Comparison of ENCODE assay signal across 1 cellular context in genomic region chr10:102132563-102133372, GRCh38.
TF ChIP-seq lines count a peak whose summit lies in the region.

Gene PPRC1, plus strand, starts transcription at chr10:102133040. Its CDS starts 29 bp downstream, at chr10:102133069.

TF ChIP-seq in H1, 55 proteins besides CTCF, POLR2A, EP300 and RAD21 (continued from another document):
- TF ChIP-seq E2F6 (IDR thresholded peaks at IDR 0.05) (peak; percentile 23; the same call in 1 of the 2 replicates), SP2 (IDR thresholded peaks at IDR 0.05; ENCODE audit: low read length) (no peak), SIN3A (conservative IDR thresholded peaks at IDR 0.05 in 1 of 2, IDR thresholded peaks at IDR 0.05 in 1 of 2; ENCODE audit: low read depth in 1 of 2, low read length in 2 of 2) (peak; percentile 45 to 92; a peak in 2 of 4 replicates), SRF (IDR thresholded peaks at IDR 0.05; ENCODE audit: low read depth, low read length) (no peak), SUZ12 (IDR thresholded peaks at IDR 0.05; ENCODE audit: low read length) (no peak), YY1 (IDR thresholded peaks at IDR 0.05; ENCODE audit: low read depth, low read length) (peak; percentile 98), SIX5 (IDR thresholded peaks at IDR 0.05; ENCODE audit: low read depth, low read length) (peak; percentile 99), KDM5A (IDR thresholded peaks at IDR 0.05; ENCODE audit: low read length) (no peak), BRCA1 (IDR thresholded peaks at IDR 0.05; ENCODE audit: low read depth, low read length) (no peak), RBBP5 (IDR thresholded peaks at IDR 0.05; ENCODE audit: borderline replicate concordance, low read depth, low read length) (peak; percentile 58; the same call in 1 of the 2 replicates), CREB1 (IDR thresholded peaks at IDR 0.05) (peak; percentile 48; the same call in 1 of the 2 replicates), PHF8 (conservative IDR thresholded peaks at IDR 0.05; ENCODE audit: low read depth, low read length) (peak; percentile 98), NANOG (IDR thresholded peaks at IDR 0.05; ENCODE audit: insufficient read depth, low read depth, low read length, poor library complexity, severe bottlenecking) (peak; percentile 38), GABPA (IDR thresholded peaks at IDR 0.05; ENCODE audit: borderline replicate concordance, insufficient read depth, low read length) (no peak), CEBPB (IDR thresholded peaks at IDR 0.05; ENCODE audit: low read depth, low read length) (no peak), EGR1 (IDR thresholded peaks at IDR 0.05; ENCODE audit: borderline replicate concordance, low read depth, low read length) (no peak), ATF3 (IDR thresholded peaks at IDR 0.05; ENCODE audit: insufficient read depth, low read depth, low read length) (peak; percentile 13; the same call in 1 of the 2 replicates), ATF2 (IDR thresholded peaks at IDR 0.05; ENCODE audit: low read length) (no peak; the same call in 1 of the 2 replicates), CHD1 (IDR thresholded peaks at IDR 0.05; ENCODE audit: low read depth, low read length) (no peak), FOSL1 (IDR thresholded peaks at IDR 0.05; ENCODE audit: insufficient read depth, low read depth, low read length) (no peak), MAFK (IDR thresholded peaks at IDR 0.05; ENCODE audit: low read depth, low read length) (no peak), POLR2AphosphoS5 (IDR thresholded peaks at IDR 0.05; ENCODE audit: low read depth, low read length) (peak; percentile 86), TCF12 (IDR thresholded peaks at IDR 0.05; ENCODE audit: low read depth, low read length) (no peak), SAP30 (IDR thresholded peaks at IDR 0.05; ENCODE audit: insufficient read depth, insufficient replicate concordance, low read length) (peak; percentile 1), POU5F1 (IDR thresholded peaks at IDR 0.05; ENCODE audit: low read depth, low read length) (no peak), MAX (IDR thresholded peaks at IDR 0.05) (peak; percentile 53; the same call in 1 of the 2 replicates), HDAC6 (IDR thresholded peaks at IDR 0.05; ENCODE audit: low read depth, low read length) (no peak), RNF2 (IDR thresholded peaks at IDR 0.05; ENCODE audit: borderline replicate concordance, low read depth, low read length, missing control alignments, poor library complexity, severe bottlenecking) (no peak), RXRA (IDR thresholded peaks at IDR 0.05; ENCODE audit: insufficient read depth, low read depth, low read length) (no peak), TAF1 (IDR thresholded peaks at IDR 0.05; ENCODE audit: low read depth, low read length) (peak; percentile 96), JUND (IDR thresholded peaks at IDR 0.05; ENCODE audit: low read length) (no peak), SP4 (IDR thresholded peaks at IDR 0.05; ENCODE audit: low read length) (peak; percentile 60; the same call in 1 of the 2 replicates), KDM4A (IDR thresholded peaks at IDR 0.05; ENCODE audit: low read depth, low read length, severe bottlenecking) (peak; percentile 60), GTF2F1 (IDR thresholded peaks at IDR 0.05; ENCODE audit: borderline replicate concordance, low read depth, low read length) (no peak; the same call in 1 of the 2 replicates), JUN (IDR thresholded peaks at IDR 0.05; ENCODE audit: low read depth, low read length) (no peak), KDM1A (IDR thresholded peaks at IDR 0.05; ENCODE audit: borderline replicate concordance, low read length) (peak; percentile 61; the same call in 1 of the 2 replicates), EZH2 (IDR thresholded peaks at IDR 0.05; ENCODE audit: low read depth, low read length, severe bottlenecking) (no peak), TEAD4 (IDR thresholded peaks at IDR 0.05; ENCODE audit: low read depth, low read length) (0 out of 2 replicates have a peak, but pooled peaks have one; percentile 2), ZNF274 (IDR thresholded peaks at IDR 0.05; ENCODE audit: borderline replicate concordance, extremely low read depth, low read length) (no peak), CBX5 (IDR thresholded peaks at IDR 0.05; ENCODE audit: low read depth, low read length) (no peak), CHD7 (IDR thresholded peaks at IDR 0.05; ENCODE audit: insufficient replicate concordance, low read length) (no peak), BACH1 (IDR thresholded peaks at IDR 0.05; ENCODE audit: low read length) (peak; percentile 6; the same call in 1 of the 2 replicates), SP1 (IDR thresholded peaks at IDR 0.05; ENCODE audit: low read depth, low read length) (peak; percentile 24; the same call in 1 of the 2 replicates), CTBP2 (IDR thresholded peaks at IDR 0.05; ENCODE audit: borderline replicate concordance, insufficient read depth, insufficient read length, low read length) (peak; percentile 78), RFX5 (IDR thresholded peaks at IDR 0.05; ENCODE audit: borderline replicate concordance, low read depth, low read length) (no peak), CBX8 (IDR thresholded peaks at IDR 0.05; ENCODE audit: borderline replicate concordance, low read depth, low read length) (no peak), CHD2 (IDR thresholded peaks at IDR 0.05; ENCODE audit: low read length) (peak; percentile 70), NRF1 (IDR thresholded peaks at IDR 0.05; ENCODE audit: low read depth, low read length) (no peak), ASH2L (IDR thresholded peaks at IDR 0.05; ENCODE audit: low read length) (peak; percentile 88), TBP (IDR thresholded peaks at IDR 0.05; ENCODE audit: low read depth, low read length) (peak; percentile 86), BCL11A (IDR thresholded peaks at IDR 0.05; ENCODE audit: low read depth in 2 of 2, low read length in 2 of 2) (no peak), HDAC2 (IDR thresholded peaks at IDR 0.05; ENCODE audit: borderline replicate concordance in 1 of 2, low read depth in 2 of 2, low read length in 2 of 2) (0 out of 4 replicates have a peak, but pooled peaks of 1 of the 2 experiments have one; percentile 52), TAF7 (optimal IDR thresholded peaks at IDR 0.05; ENCODE audit: borderline replicate concordance, low read depth, low read length) (peak; percentile 94), SIRT6 (IDR thresholded peaks at IDR 0.05; ENCODE audit: low read length) (no peak)
